ENCODE assay signal across 17 cellular contexts in the genomic region with DNA sequence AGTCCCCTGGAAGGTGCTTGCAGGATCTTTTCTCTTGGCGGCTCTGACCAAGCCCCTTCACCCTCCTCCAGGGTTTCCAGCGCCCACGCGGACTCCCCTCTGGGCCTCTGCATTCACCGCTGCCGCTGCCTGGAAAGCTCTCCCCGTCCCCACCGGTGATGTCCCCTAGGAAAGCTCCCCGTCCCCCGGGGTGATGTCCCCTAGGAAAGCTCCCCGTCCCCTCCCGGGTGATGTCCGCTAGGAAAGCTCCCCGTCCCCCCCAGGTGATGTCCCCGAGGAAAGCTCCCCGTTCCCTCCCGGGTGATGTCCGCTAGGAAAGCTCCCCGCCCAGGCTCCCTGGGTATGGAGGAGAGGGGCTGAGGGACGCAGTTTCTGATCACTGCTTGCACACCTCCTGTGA. TPM values are rescaled to one million over a fixed set of nuclear protein-coding genes. Genes with fewer than 3 reads are reported as not detected.
DNase-seq lines count a peak whose midpoint lies in the region; ATAC-seq, FAIRE-seq and TF ChIP-seq lines count a peak whose summit lies in the region.
"Had no signal": no experiment of that assay in that cellular context is flagged by ENCODE, and none has a peak within 500 bp of the region (broad histone marks: within the 10 kb centered on the region; RNA-seq: fewer than 3 reads in every experiment).

No MANE protein-coding gene starts in this region.

- peaks cover 67% of the 10 kb centered on the region for H3K36me3 Mint-ChIP-seq in activated CD4-positive, alpha-beta T cell treated with anti-CD3 and anti-CD28 coated beads, Interleukin-2, amount 10 ng/mL, durations not matched to agents 7 days and 5 days (ENCODE audit: low read depth)
- H3K36me3 Mint-ChIP-seq in activated CD4-positive, alpha-beta T cell treated with anti-CD3 and anti-CD28 coated beads for 36 hours (ENCODE audit: low read depth), result peaks cover 53% of the 10 kb centered on the region
- H3K36me3 Mint-ChIP-seq in CD4-positive, alpha-beta T cell (ENCODE audit: low read depth), result peaks cover 61% of the 10 kb centered on the region
- peaks cover 64% of the 10 kb centered on the region for H3K36me3 Mint-ChIP-seq in activated T-helper 17 cell treated with anti-CD3 and anti-CD28 coated beads, Interleukin-2, amount 50 U/mL, for 72 hours (ENCODE audit: low read depth)

- H3K27me3 ChIP-seq in CD4-positive, alpha-beta T cell (ENCODE audit: control insufficient read depth, insufficient read depth, low read length), result no peaks in the 10 kb centered on the region
- H3K27me3 ChIP-seq: ovary had no signal

- no peak for TF ChIP-seq CTCF in CD4-positive, alpha-beta T cell (IDR thresholded peaks at IDR 0.05)

- H3K27ac Mint-ChIP-seq in activated CD4-positive, alpha-beta T cell treated with anti-CD3 and anti-CD28 coated beads, Interleukin-2, amount 10 ng/mL, durations not matched to agents 7 days and 5 days, result peak overlapping the region; percentile 91
- H3K27ac Mint-ChIP-seq in activated CD4-positive, alpha-beta T cell treated with anti-CD3 and anti-CD28 coated beads for 36 hours, result no peak overlapping the region
- peak overlapping the region; percentile 79 for H3K27ac Mint-ChIP-seq in CD4-positive, alpha-beta T cell
- peak overlapping the region; percentile 49 for H3K27ac Mint-ChIP-seq in activated T-helper 17 cell treated with anti-CD3 and anti-CD28 coated beads, Interleukin-2, amount 50 U/mL, for 72 hours
- H3K27ac Mint-ChIP-seq: memory B cell had no signal

- POLR2A ChIA-PET in activated CD4-positive, alpha-beta T cell treated with anti-CD3 and anti-CD28 coated beads, Interleukin-2, amount 10 ng/mL, durations not matched to agents 7 days and 5 days (lab: Charles Lee), result interaction anchor here (0.6 kb wide), 1 partner anchor 23 kb away, joined by 3 read pairs; no protein-coding TSS in a partner anchor
- POLR2A ChIA-PET in activated CD4-positive, alpha-beta T cell treated with anti-CD3 and anti-CD28 coated beads for 36 hours (lab: Charles Lee), result interaction anchor here (0.5 to 1.6 kb wide), 5 partner anchors 13 to 243 kb away, joined by 3 to 5 read pairs (median 3); partner anchors contain the start of gene ZAP70
- POLR2A ChIA-PET in CD4-positive, alpha-beta T cell (lab: Charles Lee), result interaction anchor here (0.9 to 4.9 kb wide), 5 partner anchors 18 to 31 kb away, joined by 3 to 42 read pairs (median 5); partner anchors contain the start of gene ZAP70

- no peaks in the 10 kb centered on the region for H3K27me3 Mint-ChIP-seq in activated CD4-positive, alpha-beta T cell treated with anti-CD3 and anti-CD28 coated beads, Interleukin-2, amount 10 ng/mL, durations not matched to agents 7 days and 5 days
- H3K27me3 Mint-ChIP-seq in activated CD4-positive, alpha-beta T cell treated with anti-CD3 and anti-CD28 coated beads for 36 hours, result no peaks in the 10 kb centered on the region
- no peaks in the 10 kb centered on the region for H3K27me3 Mint-ChIP-seq in CD4-positive, alpha-beta T cell
- no peaks in the 10 kb centered on the region for H3K27me3 Mint-ChIP-seq in activated T-helper 17 cell treated with anti-CD3 and anti-CD28 coated beads, Interleukin-2, amount 50 U/mL, for 72 hours
- H3K27me3 Mint-ChIP-seq: activated naive CD8-positive, alpha-beta T cell had no signal

- no peak overlapping the region for H3K4me3 Mint-ChIP-seq in activated CD4-positive, alpha-beta T cell treated with anti-CD3 and anti-CD28 coated beads, Interleukin-2, amount 10 ng/mL, durations not matched to agents 7 days and 5 days
- H3K4me3 Mint-ChIP-seq in activated CD4-positive, alpha-beta T cell treated with anti-CD3 and anti-CD28 coated beads for 36 hours, result no peak overlapping the region
- H3K4me3 Mint-ChIP-seq in CD4-positive, alpha-beta T cell, result no peak overlapping the region
- H3K4me3 Mint-ChIP-seq in activated T-helper 17 cell treated with anti-CD3 and anti-CD28 coated beads, Interleukin-2, amount 50 U/mL, for 72 hours, result peak overlapping the region; percentile 50
- H3K4me3 Mint-ChIP-seq: activated naive CD8-positive, alpha-beta T cell had no signal

- no peak for FAIRE-seq in frontal cortex (lab: Jason Lieb, UNC)
- FAIRE-seq: A204.1, TTC549 had no signal

- ATAC-seq in activated CD4-positive, alpha-beta T cell treated with anti-CD3 and anti-CD28 coated beads for 36 hours, result no peak
- no peak for ATAC-seq in CD4-positive, alpha-beta T cell (ENCODE audit: poor library complexity)
- no peak for ATAC-seq in activated T-helper 17 cell treated with anti-CD3 and anti-CD28 coated beads, Interleukin-2, amount 50 U/mL, for 72 hours (replicated peaks)

- no peaks in the 10 kb centered on the region for H3K9me3 ChIP-seq in CD4-positive, alpha-beta T cell (ENCODE audit: control insufficient read depth, low read length)
- H3K9me3 ChIP-seq: ovary had no signal

- intact Hi-C loops in activated CD4-positive, alpha-beta T cell treated with anti-CD3 and anti-CD28 coated beads for 36 hours (cut with DNase I, micrococcal nuclease), result loop anchor here in 1 of 2 experiments (10.0 kb wide), 1 partner anchor 644 kb away; no protein-coding TSS in a partner anchor
- intact Hi-C loops in CD4-positive, alpha-beta T cell (cut with DNase I, micrococcal nuclease), result no loop called here

- peak overlapping the region; percentile 34 for H3K27ac ChIP-seq in CD4-positive, alpha-beta T cell (ENCODE audit: low read depth, low read length)
- H3K27ac ChIP-seq: coronary artery, ovary, RWPE1 had no signal

- DNase-seq in activated CD4-positive, alpha-beta T cell treated with anti-CD3 and anti-CD28 coated beads, Interleukin-2, amount 10 ng/mL, durations not matched to agents 7 days and 5 days, result no peak
- no peak for DNase-seq in activated CD4-positive, alpha-beta T cell treated with anti-CD3 and anti-CD28 coated beads for 36 hours
- DNase-seq in CD4-positive, alpha-beta T cell, result no peak
- peak; percentile 68 for DNase-seq in mesenteric fat pad (ENCODE audit: low spot score)
- no peak for DNase-seq in NCI-H446 (lab: John Stamatoyannopoulos, UW)
- no peak for DNase-seq in activated CD4-positive, CD25-positive, alpha-beta regulatory T cell treated with anti-CD3 and anti-CD28 coated beads, Interleukin-2, amount 50 U/mL, for 72 hours
- DNase-seq in frontal cortex (ENCODE audit: low spot score in 2 of 2), result no peak
- DNase-seq: kidney glomerular epithelial cell, ovary had no signal

- CTCF ChIA-PET in activated CD4-positive, alpha-beta T cell treated with anti-CD3 and anti-CD28 coated beads, Interleukin-2, amount 10 ng/mL, durations not matched to agents 7 days and 5 days (lab: Charles Lee), result interaction anchor here (0.7 to 4.1 kb wide), 13 partner anchors 11 to 528 kb away, joined by 3 to 29 read pairs (median 5); partner anchors contain the start of gene ZAP70
- CTCF ChIA-PET in activated CD4-positive, alpha-beta T cell treated with anti-CD3 and anti-CD28 coated beads for 36 hours (lab: Charles Lee), result interaction anchor here (0.6 to 4.8 kb wide), 21 partner anchors 10 to 644 kb away, joined by 3 to 36 read pairs (median 6); no protein-coding TSS in a partner anchor
- CTCF ChIA-PET in CD4-positive, alpha-beta T cell (lab: Charles Lee), result interaction anchor here (1.0 to 1.9 kb wide), 8 partner anchors 14 to 150 kb away, joined by 3 to 11 read pairs (median 5); partner anchors contain the start of gene ZAP70

- H3K4me1 Mint-ChIP-seq in activated CD4-positive, alpha-beta T cell treated with anti-CD3 and anti-CD28 coated beads, Interleukin-2, amount 10 ng/mL, durations not matched to agents 7 days and 5 days, result peaks cover 65% of the 10 kb centered on the region
- peaks cover 47% of the 10 kb centered on the region for H3K4me1 Mint-ChIP-seq in activated CD4-positive, alpha-beta T cell treated with anti-CD3 and anti-CD28 coated beads for 36 hours
- H3K4me1 Mint-ChIP-seq in CD4-positive, alpha-beta T cell (ENCODE audit: low read depth), result peaks cover 68% of the 10 kb centered on the region
- peaks cover 44% of the 10 kb centered on the region for H3K4me1 Mint-ChIP-seq in activated T-helper 17 cell treated with anti-CD3 and anti-CD28 coated beads, Interleukin-2, amount 50 U/mL, for 72 hours

- no peaks in the 10 kb centered on the region for H3K9me3 Mint-ChIP-seq in activated CD4-positive, alpha-beta T cell treated with anti-CD3 and anti-CD28 coated beads, Interleukin-2, amount 10 ng/mL, durations not matched to agents 7 days and 5 days
- no peaks in the 10 kb centered on the region for H3K9me3 Mint-ChIP-seq in activated CD4-positive, alpha-beta T cell treated with anti-CD3 and anti-CD28 coated beads for 36 hours (ENCODE audit: low read depth)
- no peaks in the 10 kb centered on the region for H3K9me3 Mint-ChIP-seq in CD4-positive, alpha-beta T cell
- no peaks in the 10 kb centered on the region for H3K9me3 Mint-ChIP-seq in activated T-helper 17 cell treated with anti-CD3 and anti-CD28 coated beads, Interleukin-2, amount 50 U/mL, for 72 hours
- H3K9me3 Mint-ChIP-seq: memory B cell had no signal

RNA-seq across cellular contexts. Expression of gene ZAP70, which starts 27.9 kb away (rescaled TPM):
- 100 to 1,000 TPM; 302 to 337 TPM for total RNA-seq in activated CD4-positive, alpha-beta T cell treated with anti-CD3 and anti-CD28 coated beads, Interleukin-2, amount 10 ng/mL, durations not matched to agents 7 days and 5 days
- total RNA-seq in activated CD4-positive, alpha-beta T cell treated with anti-CD3 and anti-CD28 coated beads for 36 hours, result 100 to 1,000 TPM; 153 to 156 TPM
- total RNA-seq in CD4-positive, alpha-beta T cell, result 100 to 1,000 TPM; 440 to 470 TPM
- 100 to 1,000 TPM; 176 to 233 TPM for total RNA-seq in activated T-helper 17 cell treated with anti-CD3 and anti-CD28 coated beads, Interleukin-2, amount 50 U/mL, for 72 hours
- total RNA-seq in mesenteric fat pad (1.3 TPM), frontal cortex (0.82 TPM)
- total RNA-seq: Calu3 had no signal

Comparison
In these comparisons a context has a peak if more than half of its experiments do, and no peak if none do; other contexts are left out.
1. RNA of gene ZAP70, which starts 27.9 kb away (total RNA-seq): 440 to 470 TPM in CD4-positive, alpha-beta T cell, 302 to 337 TPM in activated CD4-positive, alpha-beta T cell treated with anti-CD3 and anti-CD28 coated beads, Interleukin-2, amount 10 ng/mL, durations not matched to agents 7 days and 5 days, 176 to 233 TPM in activated T-helper 17 cell treated with anti-CD3 and anti-CD28 coated beads, Interleukin-2, amount 50 U/mL, for 72 hours and 153 to 156 TPM in activated CD4-positive, alpha-beta T cell treated with anti-CD3 and anti-CD28 coated beads for 36 hours; 1.3 TPM in mesenteric fat pad (single experiment) and 0.82 TPM in frontal cortex (single experiment); every median in the first group is over 10 times any median in the second.